ENCODE assay signal across 18 cellular contexts in the genomic region with DNA sequence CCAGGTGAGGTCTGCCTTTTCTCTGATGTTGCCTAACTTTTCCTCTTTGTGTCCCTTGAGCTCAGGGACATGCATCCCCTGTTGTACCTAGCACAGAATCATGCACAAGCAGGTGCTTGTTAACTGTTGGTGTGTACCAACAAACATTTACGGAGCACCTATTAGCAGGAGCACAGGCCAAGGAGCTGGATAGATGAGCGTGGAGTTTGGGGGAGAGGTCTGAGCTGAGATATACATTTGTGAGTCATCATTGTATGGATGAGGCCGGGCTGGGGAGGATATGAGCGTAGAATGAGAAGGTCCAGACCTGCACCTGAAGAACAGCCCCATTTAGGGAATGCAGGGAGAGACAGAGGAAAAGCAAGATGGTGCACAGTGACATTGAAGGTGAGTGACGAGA. TPM values are rescaled to one million over a fixed set of nuclear protein-coding genes. Genes with fewer than 3 reads are reported as not detected.
A peak's percentile ranks its signal among the peaks of the same experiment; 100 is the strongest.
DNase-seq lines count a peak whose midpoint lies in the region; ATAC-seq, FAIRE-seq and TF ChIP-seq lines count a peak whose summit lies in the region.
"Had no signal": no experiment of that assay in that cellular context is flagged by ENCODE, and none has a peak within 500 bp of the region (broad histone marks: within the 10 kb centered on the region; RNA-seq: fewer than 3 reads in every experiment).

No MANE protein-coding gene starts in this region.

- H2AFZ ChIP-seq in H1 (ENCODE audit: low read length) = no peak overlapping the region
- H2AFZ ChIP-seq: GM23248 had no signal

- ATAC-seq in activated CD8-positive, alpha-beta memory T cell treated with anti-CD3 and anti-CD28 coated beads, Interleukin-2, amount 10 ng/mL, durations not matched to agents 7 days and 5 days = no peak
- ATAC-seq in T-helper 17 cell = no peak
- no peak for ATAC-seq in stimulated activated effector memory CD8-positive, alpha-beta T cell treated with anti-CD3 and anti-CD28 coated beads, Interleukin-12 subunit alpha, Interleukin-12 subunit beta, amount 100 ng/mL, for 72 hours
- ATAC-seq: GM12878 had no signal

- H2BK20ac ChIP-seq in H1 (ENCODE audit: low read length) = 0 out of 2 replicates have a peak overlapping the region, but pooled peaks have one; percentile 52

- H3K4me3 ChIP-seq in H1 (ENCODE audit: extremely low read depth in 1 of 4, insufficient read depth in 2 of 4, low read depth in 3 of 4, low read length in 4 of 4) = no peak overlapping the region
- no peak overlapping the region for H3K4me3 ChIP-seq in mesendoderm (ENCODE audit: low read length)
- H3K4me3 ChIP-seq: dorsolateral prefrontal cortex, GM12878, GM23248, sigmoid colon, SJCRH30 had no signal

- H3K4ac ChIP-seq in H1 (replicated peaks; ENCODE audit: insufficient read length, low read depth, low read length) = no peak overlapping the region
- H3K4ac ChIP-seq in mesendoderm (ENCODE audit: low read depth, low read length) = no peak overlapping the region

- H3K27ac Mint-ChIP-seq in activated CD8-positive, alpha-beta memory T cell treated with anti-CD3 and anti-CD28 coated beads, Interleukin-2, amount 10 ng/mL, durations not matched to agents 7 days and 5 days = peak overlapping the region; percentile 68
- peak overlapping the region; percentile 90 for H3K27ac Mint-ChIP-seq in T-helper 17 cell
- peak overlapping the region; percentile 99 for H3K27ac Mint-ChIP-seq in stimulated activated effector memory CD8-positive, alpha-beta T cell treated with anti-CD3 and anti-CD28 coated beads, Interleukin-12 subunit alpha, Interleukin-12 subunit beta, amount 100 ng/mL, for 72 hours

- no peak for TF ChIP-seq RAD21 in H1 (IDR thresholded peaks at IDR 0.05 in 1 of 2, conservative IDR thresholded peaks at IDR 0.05 in 1 of 2; ENCODE audit: low read depth in 2 of 2, low read length in 2 of 2)

- H3K27ac ChIP-seq in H1 (ENCODE audit: low read depth, low read length) = no peak overlapping the region
- no peak overlapping the region for H3K27ac ChIP-seq in mesendoderm (ENCODE audit: low read depth, low read length)
- H3K27ac ChIP-seq: SJCRH30 had no signal

- peak overlapping the region; percentile 44; the same call in 1 of the 2 replicates for H2BK12ac ChIP-seq in H1 (ENCODE audit: low read depth, low read length)

- H3K18ac ChIP-seq in H1 (ENCODE audit: extremely low read depth, low read length) = no peak overlapping the region
- no peak overlapping the region for H3K18ac ChIP-seq in mesendoderm (ENCODE audit: low read length)

- CTCF ChIA-PET in activated CD8-positive, alpha-beta memory T cell treated with anti-CD3 and anti-CD28 coated beads, Interleukin-2, amount 10 ng/mL, durations not matched to agents 7 days and 5 days (lab: Charles Lee) = interaction anchor here (1.2 to 4.3 kb wide), 2 partner anchors 9 to 17 kb away, joined by 3 to 18 read pairs; no protein-coding TSS in a partner anchor
- CTCF ChIA-PET in H1 (lab: Charles Lee; ENCODE audit: partially characterized antibody) = interaction anchor here (0.9 to 2.4 kb wide), 5 partner anchors 19 to 175 kb away, joined by 3 to 5 read pairs (median 4); no protein-coding TSS in a partner anchor

- POLR2A ChIA-PET in H1 (lab: Charles Lee; ENCODE audit: partially characterized antibody) = no interaction called here

- H4K5ac ChIP-seq in H1 (ENCODE audit: insufficient read length, low read depth, low read length) = no peak overlapping the region
- no peak overlapping the region for H4K5ac ChIP-seq in mesendoderm (ENCODE audit: low read length)

- H3K27me3 ChIP-seq in H1 (replicated peaks in 1 of 4; ENCODE audit: control insufficient read depth in 3 of 4, extremely low read depth in 1 of 4, insufficient read depth in 3 of 4, low read length in 3 of 4) (no peaks in the 10 kb centered on the region), mesendoderm (ENCODE audit: insufficient read depth, low read length, poor library complexity) (no peaks in the 10 kb centered on the region)
- H3K27me3 ChIP-seq: dorsolateral prefrontal cortex, sigmoid colon, SJCRH30 had no signal

- H2BK5ac ChIP-seq in H1 (ENCODE audit: low read depth, low read length) = no peak overlapping the region
- no peak overlapping the region for H2BK5ac ChIP-seq in mesendoderm (ENCODE audit: low read length)

- H3K4me2 ChIP-seq in H1 (ENCODE audit: insufficient read depth in 1 of 2, low read depth in 2 of 2, low read length in 2 of 2) (no peak overlapping the region), mesendoderm (ENCODE audit: low read length) (no peak overlapping the region)

- WGBS in H1 (ENCODE audit: extremely low coverage in 1 of 2, insufficient coverage in 1 of 2, insufficient read length in 1 of 2, insufficient replicate concordance in 2 of 2, low coverage in 1 of 2, low lambda C conversion rate in 2 of 2, missing lambda C conversion rate in 1 of 2), 2 experiments = 96% methylated on average over 5 of the region's 5 CpGs; no CpG with 5 or more reads in 1 of the 2 experiments
- WGBS in mesendoderm (ENCODE audit: extremely low coverage, insufficient coverage, low lambda C conversion rate) = no CpG with 5 or more reads among the region's 5 CpGs

- H2BK120ac ChIP-seq in H1 (replicated peaks; ENCODE audit: low read depth, low read length) (no peak overlapping the region), mesendoderm (ENCODE audit: low read depth, low read length) (no peak overlapping the region)

- H3K9ac ChIP-seq in H1 (replicated peaks in 1 of 4; ENCODE audit: extremely low read depth in 1 of 4, low read depth in 3 of 4, low read length in 3 of 4) (no peak overlapping the region), mesendoderm (ENCODE audit: low read length) (no peak overlapping the region)
- H3K9ac ChIP-seq: GM23248 had no signal

- no peak overlapping the region for H3K4me3 Mint-ChIP-seq in activated CD8-positive, alpha-beta memory T cell treated with anti-CD3 and anti-CD28 coated beads, Interleukin-2, amount 10 ng/mL, durations not matched to agents 7 days and 5 days
- H3K4me3 Mint-ChIP-seq in T-helper 17 cell = peak overlapping the region; percentile 62
- peak overlapping the region; percentile 3 for H3K4me3 Mint-ChIP-seq in stimulated activated effector memory CD8-positive, alpha-beta T cell treated with anti-CD3 and anti-CD28 coated beads, Interleukin-12 subunit alpha, Interleukin-12 subunit beta, amount 100 ng/mL, for 72 hours

- TF ChIP-seq POLR2A in H1 (IDR thresholded peaks at IDR 0.05; ENCODE audit: control extremely low read depth in 1 of 2, low read depth in 2 of 2, low read length in 2 of 2) = no peak

- H3K4me1 ChIP-seq in H1 (replicated peaks in 1 of 4; ENCODE audit: control insufficient read depth in 3 of 4, insufficient read depth in 4 of 4, low read length in 3 of 4) (peaks cover 0 to 2% (median 0%) of the 10 kb centered on the region in 4 experiments; a peak in 3 of 7 replicates), mesendoderm (ENCODE audit: control insufficient read depth, low read depth, low read length) (peaks cover 11% of the 10 kb centered on the region)
- H3K4me1 ChIP-seq: SJCRH30 had no signal

- no peak for TF ChIP-seq EP300 in H1 (IDR thresholded peaks at IDR 0.05; ENCODE audit: borderline replicate concordance in 1 of 2, low read depth in 2 of 2, low read length in 2 of 2)

- no peak for TF ChIP-seq CTCF in H1 (IDR thresholded peaks at IDR 0.05; ENCODE audit: control extremely low read depth in 1 of 3, insufficient read depth in 1 of 3, low read depth in 1 of 3, low read length in 3 of 3)

- no peak overlapping the region for H3K23ac ChIP-seq in H1 (ENCODE audit: insufficient read length)
- no peak overlapping the region for H3K23ac ChIP-seq in mesendoderm (ENCODE audit: low read length)

- H3K23me2 ChIP-seq in H1 (ENCODE audit: low read depth, low read length) = no peaks in the 10 kb centered on the region

- no peak for DNase-seq in activated CD8-positive, alpha-beta memory T cell treated with anti-CD3 and anti-CD28 coated beads, Interleukin-2, amount 10 ng/mL, durations not matched to agents 7 days and 5 days
- no peak for DNase-seq in activated CD8-positive, alpha-beta memory T cell treated with anti-CD3 and anti-CD28 coated beads for 24 hours
- DNase-seq in T-helper 17 cell (no peak), H1 (ENCODE audit: low read depth in 1 of 2, low spot score in 2 of 2) (no peak), mesendoderm (no peak), RCC 7860 (ENCODE audit: low spot score) (no peak)
- no peak for DNase-seq in stimulated activated effector memory CD8-positive, alpha-beta T cell treated with anti-CD3 and anti-CD28 coated beads, Interleukin-12 subunit alpha, Interleukin-12 subunit beta, amount 100 ng/mL, for 72 hours (ENCODE audit: low spot score in 2 of 2)
- DNase-seq in stimulated activated CD4-positive, alpha-beta T cell treated with anti-CD3 and anti-CD28 coated beads, Interleukin-2, amount 100 ng/mL, for 48 hours = no peak
- DNase-seq: ACHN, DND-41, dorsolateral prefrontal cortex, GM23248, kidney, NCI-H2029, sigmoid colon, SJCRH30 had no signal

- H4K20me1 ChIP-seq in H1 (replicated peaks in 1 of 2; ENCODE audit: control insufficient read depth in 1 of 2, insufficient read depth in 2 of 2, low read length in 2 of 2) = peaks cover 0 to 2% of the 10 kb centered on the region in 2 experiments

- H3K79me2 ChIP-seq in H1 (ENCODE audit: control insufficient read depth in 1 of 2, insufficient read depth in 2 of 2, low read length in 2 of 2) (no peaks in the 10 kb centered on the region), mesendoderm (ENCODE audit: control insufficient read depth, insufficient read depth, low read length) (peaks cover 2% of the 10 kb centered on the region)

- no peak overlapping the region for H3K14ac ChIP-seq in H1 (ENCODE audit: insufficient read length)

- H2BK15ac ChIP-seq in H1 (ENCODE audit: low read length) = no peak overlapping the region
- no peak overlapping the region for H2BK15ac ChIP-seq in mesendoderm (replicated peaks; ENCODE audit: low read depth)

- peaks cover 92% of the 10 kb centered on the region for H3K4me1 Mint-ChIP-seq in activated CD8-positive, alpha-beta memory T cell treated with anti-CD3 and anti-CD28 coated beads, Interleukin-2, amount 10 ng/mL, durations not matched to agents 7 days and 5 days
- H3K4me1 Mint-ChIP-seq in T-helper 17 cell = peaks cover 77% of the 10 kb centered on the region
- H3K4me1 Mint-ChIP-seq in stimulated activated effector memory CD8-positive, alpha-beta T cell treated with anti-CD3 and anti-CD28 coated beads, Interleukin-12 subunit alpha, Interleukin-12 subunit beta, amount 100 ng/mL, for 72 hours = peaks cover 90% of the 10 kb centered on the region

- no peak overlapping the region for H4K91ac ChIP-seq in H1 (replicated peaks; ENCODE audit: insufficient read length, low read length)

- H3K27me3 Mint-ChIP-seq in activated CD8-positive, alpha-beta memory T cell treated with anti-CD3 and anti-CD28 coated beads, Interleukin-2, amount 10 ng/mL, durations not matched to agents 7 days and 5 days = no peaks in the 10 kb centered on the region
- no peaks in the 10 kb centered on the region for H3K27me3 Mint-ChIP-seq in T-helper 17 cell

- H3K79me1 ChIP-seq in H1 (ENCODE audit: low read depth, low read length) = no peaks in the 10 kb centered on the region
- H3K79me1 ChIP-seq in mesendoderm (ENCODE audit: low read length) = no peaks in the 10 kb centered on the region

- H3K56ac ChIP-seq in H1 (replicated peaks; ENCODE audit: insufficient read length, low read depth, low read length) (no peak overlapping the region), mesendoderm (ENCODE audit: low read length) (no peak overlapping the region)

- H2AK5ac ChIP-seq in H1 (ENCODE audit: low read depth, low read length) (peak overlapping the region; percentile 60; the same call in 1 of the 2 replicates), mesendoderm (ENCODE audit: low read length) (no peak overlapping the region)

- peaks cover 37% of the 10 kb centered on the region for H3K36me3 Mint-ChIP-seq in activated CD8-positive, alpha-beta memory T cell treated with anti-CD3 and anti-CD28 coated beads, Interleukin-2, amount 10 ng/mL, durations not matched to agents 7 days and 5 days
- peaks cover 4% of the 10 kb centered on the region for H3K36me3 Mint-ChIP-seq in T-helper 17 cell (ENCODE audit: low read depth)
- peaks cover 9% of the 10 kb centered on the region for H3K36me3 Mint-ChIP-seq in stimulated activated effector memory CD8-positive, alpha-beta T cell treated with anti-CD3 and anti-CD28 coated beads, Interleukin-12 subunit alpha, Interleukin-12 subunit beta, amount 100 ng/mL, for 72 hours

- H3K9me3 ChIP-seq in T-helper 17 cell (ENCODE audit: control insufficient read depth, low read length, poor library complexity, severe bottlenecking) (no peaks in the 10 kb centered on the region), H1 (ENCODE audit: insufficient read depth in 2 of 2, low read depth in 1 of 2, low read length in 1 of 2) (no peaks in the 10 kb centered on the region)
- H3K9me3 ChIP-seq: sigmoid colon, SJCRH30 had no signal

- no peak overlapping the region for H4K8ac ChIP-seq in H1 (ENCODE audit: extremely low read depth, insufficient read depth, low read length)
- no peak overlapping the region for H4K8ac ChIP-seq in mesendoderm (ENCODE audit: low read depth, low read length)

- no peaks in the 10 kb centered on the region for H3K9me3 Mint-ChIP-seq in activated CD8-positive, alpha-beta memory T cell treated with anti-CD3 and anti-CD28 coated beads, Interleukin-2, amount 10 ng/mL, durations not matched to agents 7 days and 5 days (ENCODE audit: low read depth)
- H3K9me3 Mint-ChIP-seq in stimulated activated effector memory CD8-positive, alpha-beta T cell treated with anti-CD3 and anti-CD28 coated beads, Interleukin-12 subunit alpha, Interleukin-12 subunit beta, amount 100 ng/mL, for 72 hours = no peaks in the 10 kb centered on the region

- H3K36me3 ChIP-seq in H1 (ENCODE audit: control insufficient read depth in 2 of 4, insufficient read depth in 4 of 4, low read length in 3 of 4) (no peaks in the 10 kb centered on the region), mesendoderm (ENCODE audit: control insufficient read depth, insufficient read depth, low read length) (no peaks in the 10 kb centered on the region)
- H3K36me3 ChIP-seq: sigmoid colon had no signal

- FAIRE-seq in H1 (lab: Jason Lieb, UNC) = no peak
- FAIRE-seq in RCC 7860 (lab: Jason Lieb, UNC) = no peak
- FAIRE-seq: GM12878, GM19239, kidney had no signal

RNA-seq across cellular contexts. Expression of a gene that starts 53.4 kb away (rescaled TPM):
- total RNA-seq in activated CD8-positive, alpha-beta memory T cell treated with anti-CD3 and anti-CD28 coated beads, Interleukin-2, amount 10 ng/mL, durations not matched to agents 7 days and 5 days = 10 to 100 TPM; 87.1 to 88.0 TPM
- total RNA-seq in T-helper 17 cell = 10 to 100 TPM; 79.8 to 82.9 TPM
- total RNA-seq in H1 (2021; fragmentation: NEBNext Ultra II Directional; extraction: Animal tissue kit (Norgen Biotek cat#: 25700)) = 11.1 and 12.4 TPM in 2 replicates
- polyA plus RNA-seq in H1 (2011; rRNA removed) = 10.1 and 17.3 TPM in 2 replicates
- polyA plus RNA-seq in H1 (2011; cell fraction: cytosol; rRNA removed) = 9.1 TPM
- 41.6 TPM for polyA plus RNA-seq in H1 (2011; cell fraction: nucleus; rRNA removed)
- polyA plus RNA-seq in H1 (2012, experiment 1 of 2) = 7.8 to 10.4 TPM (median 8.7 TPM) in 4 replicates
- 5.0 TPM for polyA plus RNA-seq in H1 (2012, experiment 2 of 2)
- 13.2 TPM for polyA plus RNA-seq in H1 (2013, experiment 1 of 2)
- 11.1 TPM for polyA plus RNA-seq in H1 (2013, experiment 2 of 2)
- polyA minus RNA-seq in H1 (2011; rRNA and poly(A)+ RNA removed) = 16.5 and 18.3 TPM in 2 replicates
- 12.3 TPM for polyA minus RNA-seq in H1 (2011; cell fraction: cytosol; rRNA and poly(A)+ RNA removed)
- 14.3 TPM for polyA minus RNA-seq in H1 (2011; cell fraction: nucleus; rRNA and poly(A)+ RNA removed)
- 17.4 TPM for polyA plus RNA-seq in mesendoderm (2013, experiment 1 of 2)
- 16.4 TPM for polyA plus RNA-seq in mesendoderm (2013, experiment 2 of 2)
